In the genomic region with DNA sequence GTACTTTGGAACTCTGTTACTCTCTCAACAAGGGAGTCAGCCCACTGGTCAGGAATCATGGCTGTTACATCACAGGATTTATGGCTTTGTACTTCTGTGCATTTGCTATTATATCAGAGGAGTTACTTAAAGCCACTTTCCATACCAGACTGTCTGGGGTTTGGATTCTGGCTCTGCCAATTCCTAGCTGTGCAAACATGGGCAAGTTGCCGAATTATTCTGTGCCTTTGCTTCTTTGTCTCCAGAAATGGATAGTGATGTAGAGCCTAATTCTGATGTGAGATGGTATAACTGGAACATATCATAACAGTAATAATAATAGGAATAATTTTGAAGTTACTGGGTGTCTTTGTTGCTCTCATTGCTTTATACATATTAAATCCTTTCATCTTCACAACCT, we compare ENCODE assay signal across 28 cellular contexts.
"Had no signal": no experiment of that assay in that cellular context is flagged by ENCODE, and none has a peak within 500 bp of the region (broad histone marks: within the 10 kb centered on the region; RNA-seq: fewer than 3 reads in every experiment).

No MANE protein-coding gene starts in this region.

- H3K36me3 ChIP-seq: left ventricle myocardium inferior, neural progenitor cell, neutrophil, right atrium auricular region, right lobe of liver, stomach, thyroid gland, transverse colon, upper lobe of left lung, vagina had no signal

- H3K79me2 ChIP-seq: parathyroid adenoma had no signal

- H3K4me2 ChIP-seq: neural progenitor cell, smooth muscle cell had no signal

- H2AFZ ChIP-seq: neural progenitor cell, parathyroid adenoma had no signal

- H3K4me3 Mint-ChIP-seq: mesothelial cell of epicardium; naive B cell; natural killer cell; nephron progenitor cell; neural progenitor cell; stimulated activated naive B cell treated with anti-CD40 and anti-IgM and Interleukin-4, amounts not matched to agents 10 μg/mL and 1 μg/mL and 100 μg/mL, for 72 hours had no signal

- H3K27ac ChIP-seq: left ventricle myocardium inferior, neural progenitor cell, neutrophil, parathyroid adenoma, right atrium auricular region, right lobe of liver, stomach, testis, thyroid gland, transverse colon, upper lobe of left lung, vagina had no signal

- H3K9ac ChIP-seq: neural progenitor cell, parathyroid adenoma had no signal

- ATAC-seq: natural killer cell; right lobe of liver; stimulated activated naive B cell treated with anti-CD40 and anti-IgM and Interleukin-4, amounts not matched to agents 10 μg/mL and 1 μg/mL and 100 μg/mL, for 72 hours; stimulated activated naive CD8-positive, alpha-beta T cell treated with anti-CD3 and anti-CD28 coated beads, Interleukin-15, Interleukin-2, amounts not matched to agents 100 U/mL and 50 U/mL, for 24 hours had no signal

- H3K27me3 Mint-ChIP-seq: naive B cell; progenitor cell of endocrine pancreas; stimulated activated naive B cell treated with anti-CD40 and anti-IgM and Interleukin-4, amounts not matched to agents 10 μg/mL and 1 μg/mL and 100 μg/mL, for 72 hours had no signal

- H3K27me3 ChIP-seq: neural progenitor cell, neutrophil, right atrium auricular region, right lobe of liver, stomach, testis, thyroid gland, transverse colon, upper lobe of left lung, vagina had no signal

- H3K36me3 Mint-ChIP-seq: naive B cell; natural killer cell; neural progenitor cell; stimulated activated naive B cell treated with anti-CD40 and anti-IgM and Interleukin-4, amounts not matched to agents 10 μg/mL and 1 μg/mL and 100 μg/mL, for 72 hours had no signal

- H3K4me1 Mint-ChIP-seq: mesothelial cell of epicardium; naive B cell; natural killer cell; stimulated activated naive B cell treated with anti-CD40 and anti-IgM and Interleukin-4, amounts not matched to agents 10 μg/mL and 1 μg/mL and 100 μg/mL, for 72 hours had no signal

- DNase-seq: islet precursor cell; left ventricle myocardium inferior; mesendoderm; naive B cell; natural killer cell; nephron progenitor cell; occipital lobe; right lobe of liver; stimulated activated CD4-positive, alpha-beta T cell treated with anti-CD3 and anti-CD28 coated beads, Interleukin-1b, Interleukin-23, amount 100 ng/mL, for 48 hours; stimulated activated CD4-positive, alpha-beta T cell treated with anti-CD3 and anti-CD28 coated beads, Interleukin-2, amount 100 ng/mL, for 48 hours; stimulated activated CD4-positive, alpha-beta T cell treated with anti-CD3 and anti-CD28 coated beads, Interleukin-4, amount 100 ng/mL, for 4 hours; stimulated activated CD8-positive, alpha-beta memory T cell treated with anti-CD3 and anti-CD28 coated beads, Interleukin-4, amount 100 ng/mL, for 48 hours; stimulated activated naive B cell treated with anti-CD40 and anti-IgM and Interleukin-4, amounts not matched to agents 10 μg/mL and 1 μg/mL and 100 μg/mL, for 72 hours; stimulated activated naive CD8-positive, alpha-beta T cell treated with anti-CD3 and anti-CD28 coated beads, Interleukin-15, Interleukin-2, amounts not matched to agents 100 U/mL and 50 U/mL, for 24 hours; stomach; testis; thyroid gland; transverse colon; upper lobe of left lung had no signal

- H3K4me1 ChIP-seq: left ventricle myocardium inferior, parathyroid adenoma, right atrium auricular region, right lobe of liver, testis, thyroid gland, transverse colon, upper lobe of left lung, vagina had no signal

- H3K4me3 ChIP-seq: left ventricle myocardium inferior, lung, neural progenitor cell, right atrium auricular region, right lobe of liver, smooth muscle cell, stomach, testis, thyroid gland, transverse colon, upper lobe of left lung, vagina had no signal

- H3K27ac Mint-ChIP-seq: mesothelial cell of epicardium; naive B cell; natural killer cell; nephron progenitor cell; neural progenitor cell; progenitor cell of endocrine pancreas; stimulated activated naive B cell treated with anti-CD40 and anti-IgM and Interleukin-4, amounts not matched to agents 10 μg/mL and 1 μg/mL and 100 μg/mL, for 72 hours had no signal

- H3K9me3 Mint-ChIP-seq: neural progenitor cell had no signal
